ENCODE assay signal across 8 cellular contexts in genomic region chr2:7014201-7014640, GRCh38.
DNase-seq lines count a peak whose midpoint lies in the region; ATAC-seq, FAIRE-seq and TF ChIP-seq lines count a peak whose summit lies in the region.

No MANE protein-coding gene starts in this region.

- peak; percentile 95 for FAIRE-seq in D721Med (lab: Jason Lieb, UNC)

- peak; percentile 78 for TF ChIP-seq CTCF in D721Med (IDR thresholded peaks at IDR 0.05; ENCODE audit: insufficient read depth, missing control alignments)

- peak overlapping the region; percentile 50 for H3K27ac ChIP-seq in angular gyrus (ENCODE audit: low read depth, low read length)

- DNase-seq in D721Med (ENCODE audit: insufficient read length, low spot score) (no peak), NCI-H748 (lab: John Stamatoyannopoulos, UW; ENCODE audit: unreplicated experiment) (peak; percentile 83), lung microvascular endothelial cell (ENCODE audit: low read depth in 2 of 2) (peak; percentile 19 to 44), NCI-H2081 treated with DMSO at 0.1 percent for 48 hours (lab: John Stamatoyannopoulos, UW) (no peak)
- DNase-seq in activated CD4-positive, CD25-positive, alpha-beta regulatory T cell treated with anti-CD3 and anti-CD28 coated beads, Interleukin-2, amount 50 U/mL, for 72 hours: no peak

- peak; percentile 56 for ATAC-seq in GM21423 (IDR thresholded peaks at IDR 0.05; ENCODE audit: unreplicated experiment)
- ATAC-seq in HG03442 (IDR thresholded peaks at IDR 0.05; ENCODE audit: unreplicated experiment): no peak

Comparison
In these comparisons a context has a peak if more than half of its experiments do, and no peak if none do; other contexts are left out.
1. DNase-seq: peak in NCI-H748 (single experiment) and lung microvascular endothelial cell (2 of 2); none in D721Med (single experiment), activated CD4-positive, CD25-positive, alpha-beta regulatory T cell treated with anti-CD3 and anti-CD28 coated beads, Interleukin-2, amount 50 U/mL, for 72 hours (single experiment) and NCI-H2081 treated with DMSO at 0.1 percent for 48 hours (single experiment).